ENCODE assay signal across 1 cellular context in the genomic region with DNA sequence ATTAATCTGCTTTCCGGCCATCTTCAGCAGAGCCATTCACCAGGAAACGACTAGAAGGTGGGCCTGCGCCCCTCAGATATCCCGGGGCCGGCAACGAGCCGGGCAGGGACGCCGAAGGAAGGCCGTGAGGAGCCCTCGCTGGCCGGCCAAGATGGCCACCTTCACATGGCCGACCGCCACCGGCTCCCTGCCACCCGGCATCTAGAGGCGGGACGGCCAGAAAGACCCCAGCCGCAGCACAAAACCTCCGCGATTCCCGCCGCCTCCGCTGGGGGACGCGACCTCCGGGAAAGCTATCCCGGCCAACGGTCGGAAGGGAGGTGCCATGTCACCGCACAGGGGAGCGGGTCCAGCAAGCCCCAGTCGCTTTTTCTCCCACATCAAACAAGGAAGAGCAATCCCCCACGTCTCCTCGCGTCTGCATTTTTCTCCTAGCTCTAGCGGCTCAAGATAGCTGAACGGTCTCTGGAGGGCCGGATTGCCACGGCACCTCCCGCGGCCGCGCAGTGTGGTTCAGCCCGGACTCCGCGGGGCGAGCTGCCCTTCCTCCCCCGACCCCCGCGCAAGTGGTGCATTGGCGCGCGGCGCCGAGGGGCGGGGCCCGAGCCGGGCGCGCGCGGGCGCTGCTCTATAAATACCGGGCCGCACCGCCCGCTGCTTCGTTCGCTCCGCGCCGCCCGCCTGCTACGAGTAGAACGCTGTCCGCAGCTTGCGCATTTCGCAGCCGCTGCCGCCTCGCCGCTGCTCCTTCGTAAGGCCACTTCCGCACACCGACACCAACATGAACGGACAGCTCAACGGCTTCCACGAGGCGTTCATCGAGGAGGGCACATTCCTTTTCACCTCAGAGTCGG.
A peak's percentile ranks its signal among the peaks of the same experiment; 100 is the strongest.
TF ChIP-seq lines count a peak whose summit lies in the region.

A gene (plus strand): TSS at position 662 of the 854 bp plus-strand sequence. CDS start 120 bp downstream, at position 782.

TF ChIP-seq in GM12878, 131 proteins besides CTCF, POLR2A, EP300 and RAD21 (continued from another document and continues in another):
- TF ChIP-seq ETV6 (conservative IDR thresholded peaks at IDR 0.05 in 1 of 2, IDR thresholded peaks at IDR 0.05 in 1 of 2; ENCODE audit: borderline replicate concordance in 1 of 2, low read depth in 1 of 2) (0 out of 4 replicates have a peak, but pooled peaks of 1 of the 2 experiments have one; percentile 25), POLR2AphosphoS2 (IDR thresholded peaks at IDR 0.05; ENCODE audit: low read depth, low read length) (peak; percentile 99), KLF5 (IDR thresholded peaks at IDR 0.05; ENCODE audit: partially characterized antibody) (peak; percentile 99), ZNF384 (IDR thresholded peaks at IDR 0.05; ENCODE audit: borderline replicate concordance, low read depth, low read length) (no peak), NRF1 (conservative IDR thresholded peaks at IDR 0.05; ENCODE audit: low read depth, low read length) (peak; percentile 31; the same call in 1 of the 2 replicates), GABPA (IDR thresholded peaks at IDR 0.05; ENCODE audit: low read depth) (no peak), NFIC (IDR thresholded peaks at IDR 0.05; ENCODE audit: low read depth, low read length) (peak; percentile 16; the same call in 1 of the 2 replicates), NR2C2 (IDR thresholded peaks at IDR 0.05; ENCODE audit: borderline replicate concordance, control insufficient read depth, insufficient read length, low read depth) (no peak), LARP7 (IDR thresholded peaks at IDR 0.05) (peak; percentile 97), BMI1 (IDR thresholded peaks at IDR 0.05; ENCODE audit: borderline replicate concordance) (no peak), JUND (IDR thresholded peaks at IDR 0.05; ENCODE audit: low read depth, low read length) (peak; percentile 98), HDGF (IDR thresholded peaks at IDR 0.05) (peak; percentile 61; the same call in 1 of the 2 replicates), TCF12 (IDR thresholded peaks at IDR 0.05; ENCODE audit: low read depth, low read length) (peak; percentile 83; the same call in 1 of the 2 replicates), RB1 (IDR thresholded peaks at IDR 0.05; ENCODE audit: borderline replicate concordance) (peak; percentile 97; the same call in 1 of the 2 replicates), YY1 (IDR thresholded peaks at IDR 0.05; ENCODE audit: low read depth, low read length) (peak; percentile 97), POU2F2 (IDR thresholded peaks at IDR 0.05; ENCODE audit: borderline replicate concordance, low read depth, low read length) (peak; percentile 99), SMARCA5 (IDR thresholded peaks at IDR 0.05) (peak; percentile 65), KAT2A (conservative IDR thresholded peaks at IDR 0.05; ENCODE audit: control insufficient read depth, low read depth, low read length) (no peak), MTA2 (IDR thresholded peaks at IDR 0.05; ENCODE audit: low read depth) (peak; percentile 68), TAF1 (IDR thresholded peaks at IDR 0.05; ENCODE audit: borderline replicate concordance, low read depth, low read length) (peak; percentile 97), CBFB (IDR thresholded peaks at IDR 0.05; ENCODE audit: low read depth) (peak; percentile 88)
- TF ChIP-seq, protein P1, sequence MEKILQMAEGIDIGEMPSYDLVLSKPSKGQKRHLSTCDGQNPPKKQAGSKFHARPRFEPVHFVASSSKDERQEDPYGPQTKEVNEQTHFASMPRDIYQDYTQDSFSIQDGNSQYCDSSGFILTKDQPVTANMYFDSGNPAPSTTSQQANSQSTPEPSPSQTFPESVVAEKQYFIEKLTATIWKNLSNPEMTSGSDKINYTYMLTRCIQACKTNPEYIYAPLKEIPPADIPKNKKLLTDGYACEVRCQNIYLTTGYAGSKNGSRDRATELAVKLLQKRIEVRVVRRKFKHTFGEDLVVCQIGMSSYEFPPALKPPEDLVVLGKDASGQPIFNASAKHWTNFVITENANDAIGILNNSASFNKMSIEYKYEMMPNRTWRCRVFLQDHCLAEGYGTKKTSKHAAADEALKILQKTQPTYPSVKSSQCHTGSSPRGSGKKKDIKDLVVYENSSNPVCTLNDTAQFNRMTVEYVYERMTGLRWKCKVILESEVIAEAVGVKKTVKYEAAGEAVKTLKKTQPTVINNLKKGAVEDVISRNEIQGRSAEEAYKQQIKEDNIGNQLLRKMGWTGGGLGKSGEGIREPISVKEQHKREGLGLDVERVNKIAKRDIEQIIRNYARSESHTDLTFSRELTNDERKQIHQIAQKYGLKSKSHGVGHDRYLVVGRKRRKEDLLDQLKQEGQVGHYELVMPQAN (conservative IDR thresholded peaks at IDR 0.05), result peak; percentile 90
- TF ChIP-seq, protein P2, sequence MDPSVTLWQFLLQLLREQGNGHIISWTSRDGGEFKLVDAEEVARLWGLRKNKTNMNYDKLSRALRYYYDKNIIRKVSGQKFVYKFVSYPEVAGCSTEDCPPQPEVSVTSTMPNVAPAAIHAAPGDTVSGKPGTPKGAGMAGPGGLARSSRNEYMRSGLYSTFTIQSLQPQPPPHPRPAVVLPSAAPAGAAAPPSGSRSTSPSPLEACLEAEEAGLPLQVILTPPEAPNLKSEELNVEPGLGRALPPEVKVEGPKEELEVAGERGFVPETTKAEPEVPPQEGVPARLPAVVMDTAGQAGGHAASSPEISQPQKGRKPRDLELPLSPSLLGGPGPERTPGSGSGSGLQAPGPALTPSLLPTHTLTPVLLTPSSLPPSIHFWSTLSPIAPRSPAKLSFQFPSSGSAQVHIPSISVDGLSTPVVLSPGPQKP (IDR thresholded peaks at IDR 0.05; ENCODE audit: low read depth, low read length), result peak; percentile 58
- TF ChIP-seq, protein P3, sequence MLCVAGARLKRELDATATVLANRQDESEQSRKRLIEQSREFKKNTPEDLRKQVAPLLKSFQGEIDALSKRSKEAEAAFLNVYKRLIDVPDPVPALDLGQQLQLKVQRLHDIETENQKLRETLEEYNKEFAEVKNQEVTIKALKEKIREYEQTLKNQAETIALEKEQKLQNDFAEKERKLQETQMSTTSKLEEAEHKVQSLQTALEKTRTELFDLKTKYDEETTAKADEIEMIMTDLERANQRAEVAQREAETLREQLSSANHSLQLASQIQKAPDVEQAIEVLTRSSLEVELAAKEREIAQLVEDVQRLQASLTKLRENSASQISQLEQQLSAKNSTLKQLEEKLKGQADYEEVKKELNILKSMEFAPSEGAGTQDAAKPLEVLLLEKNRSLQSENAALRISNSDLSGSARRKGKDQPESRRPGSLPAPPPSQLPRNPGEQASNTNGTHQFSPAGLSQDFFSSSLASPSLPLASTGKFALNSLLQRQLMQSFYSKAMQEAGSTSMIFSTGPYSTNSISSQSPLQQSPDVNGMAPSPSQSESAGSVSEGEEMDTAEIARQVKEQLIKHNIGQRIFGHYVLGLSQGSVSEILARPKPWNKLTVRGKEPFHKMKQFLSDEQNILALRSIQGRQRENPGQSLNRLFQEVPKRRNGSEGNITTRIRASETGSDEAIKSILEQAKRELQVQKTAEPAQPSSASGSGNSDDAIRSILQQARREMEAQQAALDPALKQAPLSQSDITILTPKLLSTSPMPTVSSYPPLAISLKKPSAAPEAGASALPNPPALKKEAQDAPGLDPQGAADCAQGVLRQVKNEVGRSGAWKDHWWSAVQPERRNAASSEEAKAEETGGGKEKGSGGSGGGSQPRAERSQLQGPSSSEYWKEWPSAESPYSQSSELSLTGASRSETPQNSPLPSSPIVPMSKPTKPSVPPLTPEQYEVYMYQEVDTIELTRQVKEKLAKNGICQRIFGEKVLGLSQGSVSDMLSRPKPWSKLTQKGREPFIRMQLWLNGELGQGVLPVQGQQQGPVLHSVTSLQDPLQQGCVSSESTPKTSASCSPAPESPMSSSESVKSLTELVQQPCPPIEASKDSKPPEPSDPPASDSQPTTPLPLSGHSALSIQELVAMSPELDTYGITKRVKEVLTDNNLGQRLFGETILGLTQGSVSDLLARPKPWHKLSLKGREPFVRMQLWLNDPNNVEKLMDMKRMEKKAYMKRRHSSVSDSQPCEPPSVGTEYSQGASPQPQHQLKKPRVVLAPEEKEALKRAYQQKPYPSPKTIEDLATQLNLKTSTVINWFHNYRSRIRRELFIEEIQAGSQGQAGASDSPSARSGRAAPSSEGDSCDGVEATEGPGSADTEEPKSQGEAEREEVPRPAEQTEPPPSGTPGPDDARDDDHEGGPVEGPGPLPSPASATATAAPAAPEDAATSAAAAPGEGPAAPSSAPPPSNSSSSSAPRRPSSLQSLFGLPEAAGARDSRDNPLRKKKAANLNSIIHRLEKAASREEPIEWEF (IDR thresholded peaks at IDR 0.05; ENCODE audit: insufficient replicate concordance, low read depth, low read length), result no peak
- TF ChIP-seq, protein P4, sequence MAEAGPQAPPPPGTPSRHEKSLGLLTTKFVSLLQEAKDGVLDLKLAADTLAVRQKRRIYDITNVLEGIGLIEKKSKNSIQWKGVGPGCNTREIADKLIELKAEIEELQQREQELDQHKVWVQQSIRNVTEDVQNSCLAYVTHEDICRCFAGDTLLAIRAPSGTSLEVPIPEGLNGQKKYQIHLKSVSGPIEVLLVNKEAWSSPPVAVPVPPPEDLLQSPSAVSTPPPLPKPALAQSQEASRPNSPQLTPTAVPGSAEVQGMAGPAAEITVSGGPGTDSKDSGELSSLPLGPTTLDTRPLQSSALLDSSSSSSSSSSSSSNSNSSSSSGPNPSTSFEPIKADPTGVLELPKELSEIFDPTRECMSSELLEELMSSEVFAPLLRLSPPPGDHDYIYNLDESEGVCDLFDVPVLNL (IDR thresholded peaks at IDR 0.05; ENCODE audit: low read depth, low read length), result peak; percentile 56
- TF ChIP-seq, protein P5, sequence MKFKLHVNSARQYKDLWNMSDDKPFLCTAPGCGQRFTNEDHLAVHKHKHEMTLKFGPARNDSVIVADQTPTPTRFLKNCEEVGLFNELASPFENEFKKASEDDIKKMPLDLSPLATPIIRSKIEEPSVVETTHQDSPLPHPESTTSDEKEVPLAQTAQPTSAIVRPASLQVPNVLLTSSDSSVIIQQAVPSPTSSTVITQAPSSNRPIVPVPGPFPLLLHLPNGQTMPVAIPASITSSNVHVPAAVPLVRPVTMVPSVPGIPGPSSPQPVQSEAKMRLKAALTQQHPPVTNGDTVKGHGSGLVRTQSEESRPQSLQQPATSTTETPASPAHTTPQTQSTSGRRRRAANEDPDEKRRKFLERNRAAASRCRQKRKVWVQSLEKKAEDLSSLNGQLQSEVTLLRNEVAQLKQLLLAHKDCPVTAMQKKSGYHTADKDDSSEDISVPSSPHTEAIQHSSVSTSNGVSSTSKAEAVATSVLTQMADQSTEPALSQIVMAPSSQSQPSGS (IDR thresholded peaks at IDR 0.05; ENCODE audit: low read length), result no peak
- TF ChIP-seq, protein P6, sequence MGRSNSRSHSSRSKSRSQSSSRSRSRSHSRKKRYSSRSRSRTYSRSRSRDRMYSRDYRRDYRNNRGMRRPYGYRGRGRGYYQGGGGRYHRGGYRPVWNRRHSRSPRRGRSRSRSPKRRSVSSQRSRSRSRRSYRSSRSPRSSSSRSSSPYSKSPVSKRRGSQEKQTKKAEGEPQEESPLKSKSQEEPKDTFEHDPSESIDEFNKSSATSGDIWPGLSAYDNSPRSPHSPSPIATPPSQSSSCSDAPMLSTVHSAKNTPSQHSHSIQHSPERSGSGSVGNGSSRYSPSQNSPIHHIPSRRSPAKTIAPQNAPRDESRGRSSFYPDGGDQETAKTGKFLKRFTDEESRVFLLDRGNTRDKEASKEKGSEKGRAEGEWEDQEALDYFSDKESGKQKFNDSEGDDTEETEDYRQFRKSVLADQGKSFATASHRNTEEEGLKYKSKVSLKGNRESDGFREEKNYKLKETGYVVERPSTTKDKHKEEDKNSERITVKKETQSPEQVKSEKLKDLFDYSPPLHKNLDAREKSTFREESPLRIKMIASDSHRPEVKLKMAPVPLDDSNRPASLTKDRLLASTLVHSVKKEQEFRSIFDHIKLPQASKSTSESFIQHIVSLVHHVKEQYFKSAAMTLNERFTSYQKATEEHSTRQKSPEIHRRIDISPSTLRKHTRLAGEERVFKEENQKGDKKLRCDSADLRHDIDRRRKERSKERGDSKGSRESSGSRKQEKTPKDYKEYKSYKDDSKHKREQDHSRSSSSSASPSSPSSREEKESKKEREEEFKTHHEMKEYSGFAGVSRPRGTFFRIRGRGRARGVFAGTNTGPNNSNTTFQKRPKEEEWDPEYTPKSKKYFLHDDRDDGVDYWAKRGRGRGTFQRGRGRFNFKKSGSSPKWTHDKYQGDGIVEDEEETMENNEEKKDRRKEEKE (IDR thresholded peaks at IDR 0.05), result peak; percentile 94
- TF ChIP-seq, protein P7, sequence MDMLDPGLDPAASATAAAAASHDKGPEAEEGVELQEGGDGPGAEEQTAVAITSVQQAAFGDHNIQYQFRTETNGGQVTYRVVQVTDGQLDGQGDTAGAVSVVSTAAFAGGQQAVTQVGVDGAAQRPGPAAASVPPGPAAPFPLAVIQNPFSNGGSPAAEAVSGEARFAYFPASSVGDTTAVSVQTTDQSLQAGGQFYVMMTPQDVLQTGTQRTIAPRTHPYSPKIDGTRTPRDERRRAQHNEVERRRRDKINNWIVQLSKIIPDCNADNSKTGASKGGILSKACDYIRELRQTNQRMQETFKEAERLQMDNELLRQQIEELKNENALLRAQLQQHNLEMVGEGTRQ (IDR thresholded peaks at IDR 0.05; ENCODE audit: borderline replicate concordance, low read depth, low read length), result no peak
- TF ChIP-seq, protein P8, sequence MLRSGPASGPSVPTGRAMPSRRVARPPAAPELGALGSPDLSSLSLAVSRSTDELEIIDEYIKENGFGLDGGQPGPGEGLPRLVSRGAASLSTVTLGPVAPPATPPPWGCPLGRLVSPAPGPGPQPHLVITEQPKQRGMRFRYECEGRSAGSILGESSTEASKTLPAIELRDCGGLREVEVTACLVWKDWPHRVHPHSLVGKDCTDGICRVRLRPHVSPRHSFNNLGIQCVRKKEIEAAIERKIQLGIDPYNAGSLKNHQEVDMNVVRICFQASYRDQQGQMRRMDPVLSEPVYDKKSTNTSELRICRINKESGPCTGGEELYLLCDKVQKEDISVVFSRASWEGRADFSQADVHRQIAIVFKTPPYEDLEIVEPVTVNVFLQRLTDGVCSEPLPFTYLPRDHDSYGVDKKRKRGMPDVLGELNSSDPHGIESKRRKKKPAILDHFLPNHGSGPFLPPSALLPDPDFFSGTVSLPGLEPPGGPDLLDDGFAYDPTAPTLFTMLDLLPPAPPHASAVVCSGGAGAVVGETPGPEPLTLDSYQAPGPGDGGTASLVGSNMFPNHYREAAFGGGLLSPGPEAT (IDR thresholded peaks at IDR 0.05; ENCODE audit: low read depth), result peak; percentile 94
- TF ChIP-seq, protein P9, sequence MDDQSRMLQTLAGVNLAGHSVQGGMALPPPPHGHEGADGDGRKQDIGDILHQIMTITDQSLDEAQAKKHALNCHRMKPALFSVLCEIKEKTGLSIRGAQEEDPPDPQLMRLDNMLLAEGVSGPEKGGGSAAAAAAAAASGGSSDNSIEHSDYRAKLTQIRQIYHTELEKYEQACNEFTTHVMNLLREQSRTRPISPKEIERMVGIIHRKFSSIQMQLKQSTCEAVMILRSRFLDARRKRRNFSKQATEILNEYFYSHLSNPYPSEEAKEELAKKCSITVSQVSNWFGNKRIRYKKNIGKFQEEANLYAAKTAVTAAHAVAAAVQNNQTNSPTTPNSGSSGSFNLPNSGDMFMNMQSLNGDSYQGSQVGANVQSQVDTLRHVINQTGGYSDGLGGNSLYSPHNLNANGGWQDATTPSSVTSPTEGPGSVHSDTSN (IDR thresholded peaks at IDR 0.05; ENCODE audit: insufficient replicate concordance, low read depth, low read length), result peak; percentile 52
